Comparison of ENCODE assay signal across 8 cellular contexts in the genomic region with DNA sequence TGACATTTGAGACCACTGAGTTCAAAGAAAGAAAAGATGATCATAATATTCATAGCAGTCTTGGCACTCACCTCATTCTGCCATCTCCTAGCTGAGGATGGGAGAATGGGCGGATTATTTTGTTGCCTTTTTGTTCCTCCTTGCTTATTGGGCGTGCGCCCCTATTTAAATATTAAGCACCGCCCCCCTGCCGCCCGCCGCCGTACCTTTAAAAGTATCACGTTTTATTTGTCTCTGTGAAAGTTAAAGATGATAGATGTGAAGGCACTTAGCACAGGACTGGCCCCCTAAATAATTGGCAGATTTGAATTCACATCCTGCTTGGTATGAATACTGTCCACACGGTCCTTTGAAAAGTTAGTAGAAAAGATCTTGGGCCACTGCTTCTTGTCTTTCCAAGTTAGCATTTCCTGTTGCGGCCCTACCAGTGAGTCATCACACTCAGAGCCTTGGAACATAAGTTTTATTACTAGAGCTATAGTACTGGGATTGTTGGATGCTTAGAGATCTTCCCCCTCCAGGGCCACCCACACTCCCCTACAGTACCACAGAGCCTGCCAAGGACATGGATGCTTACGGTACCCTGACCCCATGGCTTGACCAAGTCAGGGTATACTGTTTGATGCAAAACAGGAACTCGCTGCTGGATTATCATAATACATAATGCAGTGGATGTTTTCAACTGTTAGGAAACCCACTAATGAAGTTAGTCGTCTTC. TPM values are rescaled to one million over a fixed set of nuclear protein-coding genes. Genes with fewer than 3 reads are reported as not detected.
A peak's percentile ranks its signal among the peaks of the same experiment; 100 is the strongest.
DNase-seq lines count a peak whose midpoint lies in the region; ATAC-seq and TF ChIP-seq lines count a peak whose summit lies in the region.
"Not testable (repeated sequence)": the region's sequence is repeated elsewhere in the genome, so short reads cannot be mapped to it uniquely, and the experiment has no call there.

No MANE protein-coding gene starts in this region.

- not testable (repeated sequence) for H3K4me3 Mint-ChIP-seq in T-cell

- not testable (repeated sequence) for TF ChIP-seq CTCF in HEK293 (tag by site-specific recombination; IDR thresholded peaks at IDR 0.05); cardiac fibroblast (IDR thresholded peaks at IDR 0.05; ENCODE audit: low read depth, low read length); ovary (IDR thresholded peaks at IDR 0.05); testis (IDR thresholded peaks at IDR 0.05)

- TF ChIP-seq EP300 in ovary (IDR thresholded peaks at IDR 0.05) = not testable (repeated sequence)

- 55 to 61% (median 56%) methylated on average over 14 of the region's 14 CpGs for WGBS in ovary, 3 donors
- 61 to 64% methylated on average over 14 of the region's 14 CpGs for WGBS in testis, 2 donors

- peak overlapping the region; percentile 0 to 4 for H3K27ac Mint-ChIP-seq in T-cell

- peak; percentile 20 for DNase-seq in AG20443 (ENCODE audit: low spot score)
- not testable (repeated sequence) for DNase-seq in T-cell, left colon
- peak; percentile 58 to 84 for DNase-seq in cardiac fibroblast (ENCODE audit: low read depth in 2 of 2)
- DNase-seq in fibroblast of the conjunctiva (ENCODE audit: low read depth) = peak; percentile 20
- peak in 3 of 5 donors; percentile 25 to 59 (median 43) for DNase-seq in ovary
- peak; percentile 39 for DNase-seq in testis

- not testable (repeated sequence) for TF ChIP-seq POLR2A in ovary (IDR thresholded peaks at IDR 0.05); testis (IDR thresholded peaks at IDR 0.05)

- CTCF ChIA-PET in HEK293 (lab: Yijun Ruan, JAX); T-cell (lab: Charles Lee): not testable (repeated sequence)

- peaks cover 17 to 70% of the 10 kb centered on the region in 2 experiments for H3K36me3 ChIP-seq in HEK293 (ENCODE audit: control insufficient read depth in 2 of 2, insufficient read depth in 1 of 2, low read length in 2 of 2)
- not testable (repeated sequence) for H3K36me3 ChIP-seq in ovary; testis (ENCODE audit: low read depth, missing control alignments)

- H3K4me1 ChIP-seq in HEK293 (ENCODE audit: control insufficient read depth, insufficient read depth, low read length); ovary (ENCODE audit: insufficient read depth): not testable (repeated sequence)
- H3K4me1 ChIP-seq in testis = peaks cover 21% of the 10 kb centered on the region

- not testable (repeated sequence) for H3K27me3 Mint-ChIP-seq in T-cell

- peaks cover 12 to 25% (median 15%) of the 10 kb centered on the region in 3 donors for H3K4me1 Mint-ChIP-seq in T-cell

- intact Hi-C loops in left colon (cut with DNase I, micrococcal nuclease); ovary (cut with DNase I); testis (cut with DNase I; ENCODE audit: low total_unique reads): not testable (repeated sequence)

- H3K27me3 ChIP-seq in ovary, testis: not testable (repeated sequence)

- not testable (repeated sequence) for H3K9me3 ChIP-seq in HEK293 (ENCODE audit: control insufficient read depth, insufficient read depth, low read depth, low read length); ovary; testis

- ATAC-seq in T-cell (replicated peaks in 1 of 4) = not testable (repeated sequence)
- ATAC-seq in left colon = peak; percentile 52

- POLR2A ChIA-PET in HEK293 (lab: Yijun Ruan, JAX); T-cell (lab: Charles Lee): not testable (repeated sequence)

- H3K9me3 Mint-ChIP-seq in T-cell = not testable (repeated sequence)

- H3K4me3 ChIP-seq in HEK293 (ENCODE audit: low read depth, low read length); cardiac fibroblast (replicated peaks in 1 of 2; ENCODE audit: low read depth in 2 of 2, low read length in 2 of 2); ovary: not testable (repeated sequence)
- H3K4me3 ChIP-seq in testis = peak overlapping the region in 1 of 2 donors; percentile 5

- H3K36me3 Mint-ChIP-seq in T-cell = peaks cover 53% of the 10 kb centered on the region

- not testable (repeated sequence) for H3K27ac ChIP-seq in HEK293 (ENCODE audit: extremely low read depth, low read depth, low read length); ovary
- peak overlapping the region in 1 of 2 donors; percentile 51 for H3K27ac ChIP-seq in testis

TF ChIP-seq in HEK293, 187 proteins besides CTCF, POLR2A, EP300 and RAD21:
- TF ChIP-seq SP3 (tag by site-specific recombination; IDR thresholded peaks at IDR 0.05) (peak; percentile 22; the same call in 1 of the 2 replicates), SP2 (tag by site-specific recombination; IDR thresholded peaks at IDR 0.05) (peak; percentile 20)

RNA-seq across cellular contexts. Expression of gene NTAN1, which starts 30.5 kb away (rescaled TPM):
- total RNA-seq in T-cell (10 to 100 TPM; 21.8 to 30.6 (median 28.7) TPM), left colon (10 to 100 TPM; 27.4 to 36.0 TPM), ovary (10 to 100 TPM; 24.4 to 53.8 (median 32.8) TPM), testis (10 to 100 TPM; 46.1 to 52.8 TPM)
- polyA plus RNA-seq in ovary (100 to 1,000 TPM in 1 of 2 donors, 10 to 100 TPM in 1; 58.2 to 120 TPM), testis (ENCODE audit: insufficient read depth, low read depth, low replicate concordance) (65.9 TPM)

RNA-seq across cellular contexts. Expression of gene PDXDC1, which starts 50.6 kb away (rescaled TPM):
- total RNA-seq in T-cell = 10 to 100 TPM; 63.3 to 84.7 (median 72.4) TPM
- 100 to 1,000 TPM; 203 to 244 TPM for total RNA-seq in left colon
- 10 to 100 TPM; 37.5 to 69.3 (median 62.3) TPM for total RNA-seq in ovary
- 10 to 100 TPM; 36.9 to 58.6 TPM for polyA plus RNA-seq in ovary
- total RNA-seq in testis = 100 to 1,000 TPM; 171 to 247 TPM
- 257 TPM for polyA plus RNA-seq in testis (ENCODE audit: insufficient read depth, low read depth, low replicate concordance)
